2 cellular contexts compared by ENCODE assay signal in genomic region chr17:60529806-60530205, GRCh38.
TF ChIP-seq lines count a peak whose summit lies in the region.

No MANE protein-coding gene starts in this region.

TF ChIP-seq in HEK293, 187 proteins besides CTCF, POLR2A, EP300 and RAD21:
- TF ChIP-seq, protein P1, sequence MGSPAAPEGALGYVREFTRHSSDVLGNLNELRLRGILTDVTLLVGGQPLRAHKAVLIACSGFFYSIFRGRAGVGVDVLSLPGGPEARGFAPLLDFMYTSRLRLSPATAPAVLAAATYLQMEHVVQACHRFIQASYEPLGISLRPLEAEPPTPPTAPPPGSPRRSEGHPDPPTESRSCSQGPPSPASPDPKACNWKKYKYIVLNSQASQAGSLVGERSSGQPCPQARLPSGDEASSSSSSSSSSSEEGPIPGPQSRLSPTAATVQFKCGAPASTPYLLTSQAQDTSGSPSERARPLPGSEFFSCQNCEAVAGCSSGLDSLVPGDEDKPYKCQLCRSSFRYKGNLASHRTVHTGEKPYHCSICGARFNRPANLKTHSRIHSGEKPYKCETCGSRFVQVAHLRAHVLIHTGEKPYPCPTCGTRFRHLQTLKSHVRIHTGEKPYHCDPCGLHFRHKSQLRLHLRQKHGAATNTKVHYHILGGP (tag by site-specific recombination; IDR thresholded peaks at IDR 0.05): peak; percentile 70; the same call in 1 of the 2 replicates
- TF ChIP-seq, protein P2, sequence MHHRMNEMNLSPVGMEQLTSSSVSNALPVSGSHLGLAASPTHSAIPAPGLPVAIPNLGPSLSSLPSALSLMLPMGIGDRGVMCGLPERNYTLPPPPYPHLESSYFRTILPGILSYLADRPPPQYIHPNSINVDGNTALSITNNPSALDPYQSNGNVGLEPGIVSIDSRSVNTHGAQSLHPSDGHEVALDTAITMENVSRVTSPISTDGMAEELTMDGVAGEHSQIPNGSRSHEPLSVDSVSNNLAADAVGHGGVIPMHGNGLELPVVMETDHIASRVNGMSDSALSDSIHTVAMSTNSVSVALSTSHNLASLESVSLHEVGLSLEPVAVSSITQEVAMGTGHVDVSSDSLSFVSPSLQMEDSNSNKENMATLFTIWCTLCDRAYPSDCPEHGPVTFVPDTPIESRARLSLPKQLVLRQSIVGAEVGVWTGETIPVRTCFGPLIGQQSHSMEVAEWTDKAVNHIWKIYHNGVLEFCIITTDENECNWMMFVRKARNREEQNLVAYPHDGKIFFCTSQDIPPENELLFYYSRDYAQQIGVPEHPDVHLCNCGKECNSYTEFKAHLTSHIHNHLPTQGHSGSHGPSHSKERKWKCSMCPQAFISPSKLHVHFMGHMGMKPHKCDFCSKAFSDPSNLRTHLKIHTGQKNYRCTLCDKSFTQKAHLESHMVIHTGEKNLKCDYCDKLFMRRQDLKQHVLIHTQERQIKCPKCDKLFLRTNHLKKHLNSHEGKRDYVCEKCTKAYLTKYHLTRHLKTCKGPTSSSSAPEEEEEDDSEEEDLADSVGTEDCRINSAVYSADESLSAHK (tag by site-specific recombination; IDR thresholded peaks at IDR 0.05): peak; percentile 73
- TF ChIP-seq SETDB1 (IDR thresholded peaks at IDR 0.05; ENCODE audit: insufficient read length, low read length) (peak; percentile 32), ZNF623 (tag by site-specific recombination; IDR thresholded peaks at IDR 0.05) (no peak)
- TF ChIP-seq, protein P3, sequence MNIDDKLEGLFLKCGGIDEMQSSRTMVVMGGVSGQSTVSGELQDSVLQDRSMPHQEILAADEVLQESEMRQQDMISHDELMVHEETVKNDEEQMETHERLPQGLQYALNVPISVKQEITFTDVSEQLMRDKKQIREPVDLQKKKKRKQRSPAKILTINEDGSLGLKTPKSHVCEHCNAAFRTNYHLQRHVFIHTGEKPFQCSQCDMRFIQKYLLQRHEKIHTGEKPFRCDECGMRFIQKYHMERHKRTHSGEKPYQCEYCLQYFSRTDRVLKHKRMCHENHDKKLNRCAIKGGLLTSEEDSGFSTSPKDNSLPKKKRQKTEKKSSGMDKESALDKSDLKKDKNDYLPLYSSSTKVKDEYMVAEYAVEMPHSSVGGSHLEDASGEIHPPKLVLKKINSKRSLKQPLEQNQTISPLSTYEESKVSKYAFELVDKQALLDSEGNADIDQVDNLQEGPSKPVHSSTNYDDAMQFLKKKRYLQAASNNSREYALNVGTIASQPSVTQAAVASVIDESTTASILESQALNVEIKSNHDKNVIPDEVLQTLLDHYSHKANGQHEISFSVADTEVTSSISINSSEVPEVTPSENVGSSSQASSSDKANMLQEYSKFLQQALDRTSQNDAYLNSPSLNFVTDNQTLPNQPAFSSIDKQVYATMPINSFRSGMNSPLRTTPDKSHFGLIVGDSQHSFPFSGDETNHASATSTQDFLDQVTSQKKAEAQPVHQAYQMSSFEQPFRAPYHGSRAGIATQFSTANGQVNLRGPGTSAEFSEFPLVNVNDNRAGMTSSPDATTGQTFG (tag by site-specific recombination; IDR thresholded peaks at IDR 0.05; ENCODE audit: borderline replicate concordance): no peak

TF ChIP-seq in IMR-90, 13 proteins besides CTCF, POLR2A, EP300 and RAD21:
- TF ChIP-seq NFE2L2 (IDR thresholded peaks at IDR 0.05; ENCODE audit: low read depth, low read length) (no peak), RFX5 (IDR thresholded peaks at IDR 0.05; ENCODE audit: low read depth, low read length) (no peak), SMC3 (IDR thresholded peaks at IDR 0.05; ENCODE audit: low read depth, low read length) (no peak), RCOR1 (IDR thresholded peaks at IDR 0.05; ENCODE audit: insufficient replicate concordance, low read length) (no peak), BHLHE40 (IDR thresholded peaks at IDR 0.05; ENCODE audit: low read depth, low read length) (no peak), MXI1 (IDR thresholded peaks at IDR 0.05; ENCODE audit: borderline replicate concordance, low read depth, low read length) (no peak), FOS (IDR thresholded peaks at IDR 0.05; ENCODE audit: low read depth, low read length) (no peak), MAFK (IDR thresholded peaks at IDR 0.05; ENCODE audit: low read depth, low read length) (no peak), MAZ (IDR thresholded peaks at IDR 0.05; ENCODE audit: borderline replicate concordance, low read depth, low read length) (no peak), CHD1 (IDR thresholded peaks at IDR 0.05; ENCODE audit: low read depth, low read length) (no peak), USF2 (IDR thresholded peaks at IDR 0.05; ENCODE audit: low read depth, low read length) (no peak), CEBPB (IDR thresholded peaks at IDR 0.05; ENCODE audit: low read depth, low read length) (no peak)
- TF ChIP-seq, protein P4, sequence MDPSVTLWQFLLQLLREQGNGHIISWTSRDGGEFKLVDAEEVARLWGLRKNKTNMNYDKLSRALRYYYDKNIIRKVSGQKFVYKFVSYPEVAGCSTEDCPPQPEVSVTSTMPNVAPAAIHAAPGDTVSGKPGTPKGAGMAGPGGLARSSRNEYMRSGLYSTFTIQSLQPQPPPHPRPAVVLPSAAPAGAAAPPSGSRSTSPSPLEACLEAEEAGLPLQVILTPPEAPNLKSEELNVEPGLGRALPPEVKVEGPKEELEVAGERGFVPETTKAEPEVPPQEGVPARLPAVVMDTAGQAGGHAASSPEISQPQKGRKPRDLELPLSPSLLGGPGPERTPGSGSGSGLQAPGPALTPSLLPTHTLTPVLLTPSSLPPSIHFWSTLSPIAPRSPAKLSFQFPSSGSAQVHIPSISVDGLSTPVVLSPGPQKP (IDR thresholded peaks at IDR 0.05; ENCODE audit: borderline replicate concordance, low read depth, low read length): no peak
TF ChIP-seq in IMR-90: peak in this region for 0.
